Comparison of ENCODE assay signal across 20 cellular contexts in the genomic region with DNA sequence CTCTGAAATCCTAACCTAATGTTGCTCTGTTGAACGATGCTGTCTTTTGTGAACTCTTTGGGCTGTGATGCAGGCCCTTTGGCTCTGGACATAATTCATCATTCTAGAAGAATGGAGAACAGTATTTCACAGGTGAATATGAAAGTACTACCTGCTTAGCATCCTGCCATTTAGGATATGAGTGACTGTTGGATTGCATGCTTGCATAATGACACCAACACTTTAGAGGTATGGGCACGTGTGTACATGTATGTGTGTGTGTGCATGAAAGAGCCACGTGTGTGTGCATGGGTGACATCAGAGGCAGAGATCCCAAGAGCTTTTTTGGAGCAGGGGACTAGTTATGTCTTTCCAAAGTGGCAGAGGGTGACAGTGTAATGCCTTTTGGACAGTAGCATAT.
DNase-seq lines count a peak whose midpoint lies in the region; FAIRE-seq and TF ChIP-seq lines count a peak whose summit lies in the region.
"Had no signal": no experiment of that assay in that cellular context is flagged by ENCODE, and none has a peak within 500 bp of the region (broad histone marks: within the 10 kb centered on the region; RNA-seq: fewer than 3 reads in every experiment).

No MANE protein-coding gene starts in this region.

- H2AFZ ChIP-seq in mammary epithelial cell (ENCODE audit: low read depth, low read length) (peak overlapping the region; percentile 66), keratinocyte (ENCODE audit: control insufficient read depth, low read length) (no peak overlapping the region)

- H3K9me1 ChIP-seq in keratinocyte (ENCODE audit: control insufficient read depth, extremely low read depth, insufficient read depth, low read length): no peaks in the 10 kb centered on the region

- H3K27me3 ChIP-seq in mammary epithelial cell (ENCODE audit: insufficient read depth, low read length) (no peaks in the 10 kb centered on the region), breast epithelium (peaks cover 0 to 6% of the 10 kb centered on the region in 2 donors), keratinocyte (ENCODE audit: control insufficient read depth, extremely low read depth, insufficient read depth, low read length) (no peaks in the 10 kb centered on the region)

- peaks cover 15% of the 10 kb centered on the region for H3K27me3 Mint-ChIP-seq in HFFc6 (ENCODE audit: insufficient read depth)

- no peaks in the 10 kb centered on the region for H4K20me1 ChIP-seq in mammary epithelial cell (ENCODE audit: insufficient read depth, low read length)
- H4K20me1 ChIP-seq in keratinocyte (ENCODE audit: control insufficient read depth, extremely low read depth, insufficient read depth, low read length): no peaks in the 10 kb centered on the region

- H3K79me2 ChIP-seq in mammary epithelial cell (ENCODE audit: insufficient read depth, low read length) (no peaks in the 10 kb centered on the region), keratinocyte (ENCODE audit: control insufficient read depth, insufficient read depth, low read length) (no peaks in the 10 kb centered on the region)

- H3K4me1 Mint-ChIP-seq in HFFc6 (ENCODE audit: low read depth): 0 out of 2 replicates have a peak, but pooled peaks cover 5% of the 10 kb centered on the region

- H3K27ac ChIP-seq in mammary epithelial cell (ENCODE audit: insufficient read depth, low read depth, low read length) (peak overlapping the region; percentile 80), breast epithelium (no peak overlapping the region), keratinocyte (ENCODE audit: control insufficient read depth, insufficient read depth, low read length) (peak overlapping the region; percentile 63)
- H3K27ac ChIP-seq: 22Rv1, A549, C4-2B had no signal

- no peak overlapping the region for H3K4me3 ChIP-seq in mammary epithelial cell (replicated peaks in 1 of 3; ENCODE audit: insufficient read depth in 1 of 3, low read depth in 2 of 3, low read length in 3 of 3)
- H3K4me3 ChIP-seq in breast epithelium: no peak overlapping the region
- H3K4me3 ChIP-seq in epithelial cell of esophagus (ENCODE audit: low read length): no peak overlapping the region
- H3K4me3 ChIP-seq in keratinocyte (ENCODE audit: control insufficient read depth in 2 of 3, extremely low read depth in 1 of 3, insufficient read depth in 2 of 3, low read depth in 1 of 3, low read length in 3 of 3): no peak overlapping the region
- H3K4me3 ChIP-seq in foreskin fibroblast (ENCODE audit: low read depth in 1 of 2, low read length in 2 of 2): no peak overlapping the region
- H3K4me3 ChIP-seq: A549 had no signal

- no peaks in the 10 kb centered on the region for H3K9me3 Mint-ChIP-seq in HFFc6
- H3K9me3 Mint-ChIP-seq: CD4-positive, alpha-beta T cell; H9 had no signal

- peak overlapping the region; percentile 7 for H3K9ac ChIP-seq in mammary epithelial cell (ENCODE audit: insufficient read depth, low read length)
- peak overlapping the region; percentile 1 for H3K9ac ChIP-seq in keratinocyte (ENCODE audit: control insufficient read depth, extremely low read depth, insufficient read depth, low read length)

- TF ChIP-seq CTCF in mammary epithelial cell (conservative IDR thresholded peaks at IDR 0.05 in 1 of 2, IDR thresholded peaks at IDR 0.05 in 1 of 2; ENCODE audit: extremely low read depth in 1 of 2, insufficient read depth in 1 of 2, low read depth in 1 of 2, low read length in 2 of 2) (no peak), breast epithelium (IDR thresholded peaks at IDR 0.05) (no peak), epithelial cell of esophagus (IDR thresholded peaks at IDR 0.05; ENCODE audit: insufficient read depth, low read depth, low read length, missing control alignments) (no peak), keratinocyte (optimal IDR thresholded peaks at IDR 0.05 in 1 of 3, IDR thresholded peaks at IDR 0.05 in 1 of 3, conservative IDR thresholded peaks at IDR 0.05 in 1 of 3; ENCODE audit: extremely low read depth in 1 of 3, insufficient read depth in 2 of 3, low read length in 3 of 3) (no peak), HFFc6 (IDR thresholded peaks at IDR 0.05) (no peak), foreskin fibroblast (IDR thresholded peaks at IDR 0.05; ENCODE audit: low read depth, low read length) (no peak)

- H3K4me2 ChIP-seq in mammary epithelial cell (ENCODE audit: insufficient read depth, low read depth, low read length) (peak overlapping the region; percentile 39), keratinocyte (ENCODE audit: control insufficient read depth, extremely low read depth, insufficient read depth, low read depth, low read length) (peak overlapping the region; percentile 63)
- H3K4me2 ChIP-seq: A549 had no signal

- TF ChIP-seq POLR2A in breast epithelium (IDR thresholded peaks at IDR 0.05): no peak

- intact Hi-C loops in mammary epithelial cell (cut with micrococcal nuclease): no loop called here
- intact Hi-C loops in breast epithelium (cut with DNase I; ENCODE audit: low total_unique reads): no loop called here

- CTCF ChIA-PET in mammary epithelial cell (lab: Charles Lee; ENCODE audit: low non-redundant PET): no interaction called here

- in situ Hi-C loops in mammary epithelial cell (cut with MboI; ENCODE audit: low sequenced_read_pairs in 2 of 2): loop anchor here (25.0 kb wide), 2 partner anchors 240 to 765 kb away; no protein-coding TSS in a partner anchor

- H3K9me3 ChIP-seq in mammary epithelial cell (replicated peaks; ENCODE audit: insufficient read depth, low read length): no peaks in the 10 kb centered on the region
- no peaks in the 10 kb centered on the region for H3K9me3 ChIP-seq in breast epithelium
- no peaks in the 10 kb centered on the region for H3K9me3 ChIP-seq in keratinocyte (ENCODE audit: control insufficient read depth, low read depth, low read length)
- H3K9me3 ChIP-seq: A549, Caco-2 had no signal

- no peak for FAIRE-seq in keratinocyte (lab: Jason Lieb, UNC)
- FAIRE-seq: A549, D721Med, G401.6, GM12891, GM19239, H1 had no signal

- dilution Hi-C loops in mammary epithelial cell (cut with HindIII; ENCODE audit: low sequenced_read_pairs) (no loop called here), keratinocyte (cut with MboI; ENCODE audit: extremely low pct_ligation_motif_present, low sequenced_read_pairs) (no loop called here)

- H3K4me1 ChIP-seq in mammary epithelial cell (ENCODE audit: insufficient read depth, low read length) (peaks cover 34% of the 10 kb centered on the region), breast epithelium (no peaks in the 10 kb centered on the region), keratinocyte (ENCODE audit: control insufficient read depth, extremely low read depth, insufficient read depth, low read length) (peaks cover 34% of the 10 kb centered on the region)
- H3K4me1 ChIP-seq: A549 had no signal

- H3K36me3 ChIP-seq in mammary epithelial cell (ENCODE audit: insufficient read depth, low read length): no peaks in the 10 kb centered on the region
- H3K36me3 ChIP-seq in breast epithelium: no peaks in the 10 kb centered on the region
- H3K36me3 ChIP-seq in keratinocyte (ENCODE audit: control insufficient read depth in 2 of 2, extremely low read depth in 1 of 2, insufficient read depth in 2 of 2, low read length in 2 of 2): no peaks in the 10 kb centered on the region

- BruUV-seq in mammary epithelial cell (replicated peaks; lab: Mats Ljungman, UMichigan): no TSS peak

- 73% methylated on average over 3 of the region's 3 CpGs for WGBS in mammary epithelial cell (ENCODE audit: low coverage, missing lambda C conversion rate)

- DNase-seq in mammary epithelial cell (no peak), breast epithelium (ENCODE audit: low spot score in 2 of 2) (no peak), epithelial cell of esophagus (ENCODE audit: low read depth) (peak; percentile 19), keratinocyte (ENCODE audit: low read depth, low spot score) (peak; percentile 65), HUDEP-2 (lab: John Stamatoyannopoulos, UW; ENCODE audit: unreplicated experiment in 76 of 76) (no peak), HFFc6 (no peak), foreskin fibroblast (no peak)
- DNase-seq: AML-193; Caco-2; CD4-positive, alpha-beta T cell; H9; IMR-90 had no signal

- H3K4me3 Mint-ChIP-seq in HFFc6: no peak overlapping the region
- H3K4me3 Mint-ChIP-seq: CD4-positive, alpha-beta T cell; H9 had no signal

- no peak overlapping the region for H3K27ac Mint-ChIP-seq in HFFc6
- H3K27ac Mint-ChIP-seq: CD4-positive, alpha-beta T cell; H9 had no signal

- no peaks in the 10 kb centered on the region for H3K36me3 Mint-ChIP-seq in HFFc6 (ENCODE audit: low read depth)

Comparison
In these comparisons a context has a peak if more than half of its experiments do, and no peak if none do; other contexts are left out.
1. H3K27ac ChIP-seq: peak in mammary epithelial cell (single experiment) and keratinocyte (single experiment); none in breast epithelium (0 of 2).
2. DNase-seq: peak in epithelial cell of esophagus (single experiment) and keratinocyte (single experiment); none in mammary epithelial cell (single experiment), breast epithelium (0 of 2), HUDEP-2 (0 of 76), HFFc6 (single experiment) and foreskin fibroblast (0 of 2).